1 cellular context compared by ENCODE assay signal in the genomic region with DNA sequence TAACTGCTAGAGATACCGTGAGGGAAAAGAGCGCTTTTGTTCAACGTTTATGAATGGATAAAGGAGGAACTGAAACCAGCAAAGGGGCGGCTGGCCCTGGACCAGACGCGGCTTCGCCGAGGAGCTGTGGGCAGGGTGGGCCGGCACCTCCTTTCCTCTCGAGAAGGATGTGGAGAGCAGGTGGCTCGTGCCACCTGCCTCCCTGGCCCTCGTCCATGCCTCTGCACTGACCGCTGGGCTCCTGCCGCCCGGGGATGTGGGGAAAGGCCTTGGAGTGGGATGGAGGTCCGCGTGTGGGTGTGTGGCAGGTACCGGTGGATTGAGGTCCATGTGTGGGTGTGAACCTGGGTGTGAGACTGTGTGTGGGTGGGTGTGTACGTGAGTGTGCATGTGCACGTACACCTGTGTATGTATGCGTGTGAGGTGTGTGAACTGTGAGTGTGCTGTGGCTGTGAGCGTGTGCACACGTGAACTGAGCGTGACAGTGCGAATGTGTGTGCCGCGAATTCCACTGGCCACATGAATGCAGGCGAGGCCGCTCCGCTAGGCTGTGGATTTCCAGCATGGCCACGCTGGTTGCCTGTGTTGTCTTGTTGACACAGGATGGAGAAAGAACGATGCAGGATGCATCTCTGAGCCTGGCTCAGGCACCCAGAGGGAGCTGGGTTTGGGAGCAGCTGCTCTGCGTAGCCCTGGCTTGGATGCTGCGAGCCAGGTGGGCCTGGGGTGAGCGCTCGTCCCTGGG.
TF ChIP-seq lines count a peak whose summit lies in the region.

No MANE protein-coding gene starts in this region.

TF ChIP-seq in H1, 55 proteins besides CTCF, POLR2A, EP300 and RAD21 (continued from another document):
- TF ChIP-seq, protein P1, sequence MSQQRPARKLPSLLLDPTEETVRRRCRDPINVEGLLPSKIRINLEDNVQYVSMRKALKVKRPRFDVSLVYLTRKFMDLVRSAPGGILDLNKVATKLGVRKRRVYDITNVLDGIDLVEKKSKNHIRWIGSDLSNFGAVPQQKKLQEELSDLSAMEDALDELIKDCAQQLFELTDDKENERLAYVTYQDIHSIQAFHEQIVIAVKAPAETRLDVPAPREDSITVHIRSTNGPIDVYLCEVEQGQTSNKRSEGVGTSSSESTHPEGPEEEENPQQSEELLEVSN (IDR thresholded peaks at IDR 0.05), result no peak
- TF ChIP-seq SAP30 (IDR thresholded peaks at IDR 0.05; ENCODE audit: insufficient read depth, insufficient replicate concordance, low read length), result no peak
- TF ChIP-seq NRF1 (IDR thresholded peaks at IDR 0.05; ENCODE audit: low read depth, low read length), result no peak
- no peak for TF ChIP-seq CBX8 (IDR thresholded peaks at IDR 0.05; ENCODE audit: borderline replicate concordance, low read depth, low read length)
- TF ChIP-seq SP4 (IDR thresholded peaks at IDR 0.05; ENCODE audit: low read length), result no peak
- no peak for TF ChIP-seq PHF8 (conservative IDR thresholded peaks at IDR 0.05; ENCODE audit: low read depth, low read length)
- no peak for TF ChIP-seq RXRA (IDR thresholded peaks at IDR 0.05; ENCODE audit: insufficient read depth, low read depth, low read length)
- no peak for TF ChIP-seq JUN (IDR thresholded peaks at IDR 0.05; ENCODE audit: low read depth, low read length)
- TF ChIP-seq KDM1A (IDR thresholded peaks at IDR 0.05; ENCODE audit: borderline replicate concordance, low read length), result no peak
- no peak for TF ChIP-seq ZNF274 (IDR thresholded peaks at IDR 0.05; ENCODE audit: borderline replicate concordance, extremely low read depth, low read length)
